2 cellular contexts compared by ENCODE assay signal in genomic region chr5:113000466-113000865, GRCh38.
TF ChIP-seq lines count a peak whose summit lies in the region.

No MANE protein-coding gene starts in this region.

TF ChIP-seq in IMR-90, 13 proteins besides CTCF, POLR2A, EP300 and RAD21:
- TF ChIP-seq FOS (IDR thresholded peaks at IDR 0.05; ENCODE audit: low read depth, low read length), result no peak; the same call in 1 of the 2 replicates
- no peak for TF ChIP-seq CHD1 (IDR thresholded peaks at IDR 0.05; ENCODE audit: low read depth, low read length)
- no peak for TF ChIP-seq MAZ (IDR thresholded peaks at IDR 0.05; ENCODE audit: borderline replicate concordance, low read depth, low read length)
- TF ChIP-seq CEBPB (IDR thresholded peaks at IDR 0.05; ENCODE audit: low read depth, low read length), result no peak
- no peak for TF ChIP-seq ELK1 (IDR thresholded peaks at IDR 0.05; ENCODE audit: borderline replicate concordance, low read depth, low read length)
- no peak for TF ChIP-seq MAFK (IDR thresholded peaks at IDR 0.05; ENCODE audit: low read depth, low read length)
- no peak for TF ChIP-seq RFX5 (IDR thresholded peaks at IDR 0.05; ENCODE audit: low read depth, low read length)
- no peak for TF ChIP-seq MXI1 (IDR thresholded peaks at IDR 0.05; ENCODE audit: borderline replicate concordance, low read depth, low read length)
- no peak for TF ChIP-seq NFE2L2 (IDR thresholded peaks at IDR 0.05; ENCODE audit: low read depth, low read length)
- no peak for TF ChIP-seq BHLHE40 (IDR thresholded peaks at IDR 0.05; ENCODE audit: low read depth, low read length)
- no peak for TF ChIP-seq RCOR1 (IDR thresholded peaks at IDR 0.05; ENCODE audit: insufficient replicate concordance, low read length)
- TF ChIP-seq SMC3 (IDR thresholded peaks at IDR 0.05; ENCODE audit: low read depth, low read length), result no peak
- TF ChIP-seq USF2 (IDR thresholded peaks at IDR 0.05; ENCODE audit: low read depth, low read length), result no peak

TF ChIP-seq in GM12878, 131 proteins besides CTCF, POLR2A, EP300 and RAD21:
- no peak for TF ChIP-seq SMAD1 (IDR thresholded peaks at IDR 0.05; ENCODE audit: low read depth, partially characterized antibody)
- TF ChIP-seq TBL1XR1 (IDR thresholded peaks at IDR 0.05; ENCODE audit: low read depth, low read length), result no peak
- no peak for TF ChIP-seq ZNF274 (IDR thresholded peaks at IDR 0.05; ENCODE audit: insufficient read depth, insufficient read length)
- TF ChIP-seq YY1 (IDR thresholded peaks at IDR 0.05; ENCODE audit: low read depth, low read length), result no peak
- no peak for TF ChIP-seq HDAC6 (IDR thresholded peaks at IDR 0.05; ENCODE audit: unreplicated experiment)
- no peak for TF ChIP-seq MLLT1 (IDR thresholded peaks at IDR 0.05)
- no peak for TF ChIP-seq E2F8 (IDR thresholded peaks at IDR 0.05; ENCODE audit: low read depth, partially characterized antibody)
- TF ChIP-seq TCF7 (IDR thresholded peaks at IDR 0.05; ENCODE audit: borderline replicate concordance), result no peak
- TF ChIP-seq KAT2A (conservative IDR thresholded peaks at IDR 0.05; ENCODE audit: control insufficient read depth, low read depth, low read length), result no peak
- no peak for TF ChIP-seq TCF3 (IDR thresholded peaks at IDR 0.05; ENCODE audit: borderline replicate concordance, insufficient read depth, low read depth, low read length)
- TF ChIP-seq NFIC (IDR thresholded peaks at IDR 0.05; ENCODE audit: low read depth, low read length), result no peak
TF ChIP-seq in GM12878: peak in this region for 0.
